1 cellular context compared by ENCODE assay signal in genomic region chr12:25155031-25155576, GRCh38.
TF ChIP-seq lines count a peak whose summit lies in the region.

No MANE protein-coding gene starts in this region.

TF ChIP-seq in K562, 482 proteins besides CTCF, POLR2A, EP300 and RAD21 (continued from another document):
- no peak for TF ChIP-seq MXD1 (CRISPR knock-in tag; IDR thresholded peaks at IDR 0.05; ENCODE audit: borderline replicate concordance, poor library complexity, severe bottlenecking)
- TF ChIP-seq HNRNPK (IDR thresholded peaks at IDR 0.05; ENCODE audit: low read depth, low read length, poor library complexity, severe bottlenecking): no peak
- no peak for TF ChIP-seq ZNF134 (CRISPR knock-in tag; conservative IDR thresholded peaks at IDR 0.05)
- no peak for TF ChIP-seq IFI16 (CRISPR knock-in tag; IDR thresholded peaks at IDR 0.05)
